Comparison of ENCODE assay signal across 8 cellular contexts in the genomic region with DNA sequence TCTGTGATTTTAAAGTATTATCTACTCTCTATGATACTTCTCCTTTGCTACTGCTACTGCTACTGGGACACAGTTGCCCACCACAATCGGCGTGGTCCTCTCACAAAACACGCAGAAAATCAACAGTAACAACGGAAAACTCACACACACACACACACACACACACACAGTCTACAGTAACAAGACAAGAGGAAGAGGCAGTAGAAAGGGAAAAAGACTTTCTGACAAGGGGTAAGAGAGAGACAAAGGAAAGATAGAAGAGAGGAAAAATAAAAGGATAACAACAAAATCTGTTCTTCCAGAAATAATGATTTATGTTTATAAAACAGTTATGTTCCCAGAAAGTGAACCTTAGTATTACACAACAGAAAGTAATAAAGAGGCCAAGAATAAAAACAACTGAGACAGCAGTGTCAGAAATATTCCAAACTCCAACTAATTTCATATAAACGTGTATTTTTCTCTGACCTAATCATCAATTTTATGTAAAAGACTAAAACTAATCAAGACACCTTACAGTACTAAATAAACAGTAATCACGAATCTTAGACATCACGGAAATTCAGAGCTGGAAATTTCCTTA. TPM values are rescaled to one million over a fixed set of nuclear protein-coding genes. Genes with fewer than 3 reads are reported as not detected.
A peak's percentile ranks its signal among the peaks of the same experiment; 100 is the strongest.
DNase-seq lines count a peak whose midpoint lies in the region; ATAC-seq and TF ChIP-seq lines count a peak whose summit lies in the region.

No MANE protein-coding gene starts in this region.

- DNase-seq in effector memory CD8-positive, alpha-beta T cell = no peak
- no peak for DNase-seq in H7
- DNase-seq in NCI-H2107 (lab: John Stamatoyannopoulos, UW) = no peak

- peaks cover 72% of the 10 kb centered on the region for H3K79me2 ChIP-seq in DOHH2 (ENCODE audit: control insufficient read depth, low read length)
- peaks cover 58% of the 10 kb centered on the region for H3K79me2 ChIP-seq in OCI-LY3 (ENCODE audit: low read length)

- no peaks in the 10 kb centered on the region for H3K9me2 ChIP-seq in DOHH2 (replicated peaks; ENCODE audit: control insufficient read depth, low read length)

- H3K9me3 ChIP-seq in DOHH2 (ENCODE audit: control insufficient read depth, insufficient read depth, low read length) (no peaks in the 10 kb centered on the region), OCI-LY3 (ENCODE audit: insufficient read depth, low read length) (no peaks in the 10 kb centered on the region), neutrophil (no peaks in the 10 kb centered on the region)

- H3K36me3 Mint-ChIP-seq in effector memory CD8-positive, alpha-beta T cell (ENCODE audit: insufficient read depth) = peaks cover 22% of the 10 kb centered on the region

- H3K4me2 ChIP-seq in DOHH2 (ENCODE audit: low read length) (peak overlapping the region; percentile 94), OCI-LY3 (ENCODE audit: low read length) (peak overlapping the region; percentile 96)

- no peak overlapping the region for H2AFZ ChIP-seq in OCI-LY3 (ENCODE audit: low read depth, low read length)

- peaks cover 24 to 38% of the 10 kb centered on the region in 2 donors for H3K4me1 Mint-ChIP-seq in effector memory CD8-positive, alpha-beta T cell (ENCODE audit: low read depth in 2 of 2)

- H3K27me3 ChIP-seq in DOHH2 (ENCODE audit: control insufficient read depth, low read length) (no peaks in the 10 kb centered on the region), OCI-LY3 (ENCODE audit: low read depth, low read length) (no peaks in the 10 kb centered on the region), neutrophil (no peaks in the 10 kb centered on the region), H7 (ENCODE audit: control insufficient read depth, insufficient read depth, low read length) (no peaks in the 10 kb centered on the region)

- H3K9ac ChIP-seq in OCI-LY3 (ENCODE audit: low read length) = no peak overlapping the region

- peaks cover 8% of the 10 kb centered on the region for H3F3A ChIP-seq in DOHH2 (ENCODE audit: control insufficient read depth, insufficient read depth)

- H3K36me3 ChIP-seq in DOHH2 (ENCODE audit: control insufficient read depth, low read length) (peaks cover 19% of the 10 kb centered on the region), OCI-LY3 (replicated peaks; ENCODE audit: low read depth, low read length) (no peaks in the 10 kb centered on the region), neutrophil (no peaks in the 10 kb centered on the region), H7 (replicated peaks; ENCODE audit: control insufficient read depth, insufficient read depth, low read length) (no peaks in the 10 kb centered on the region)

- H3K27ac ChIP-seq in DOHH2 (ENCODE audit: low read depth, low read length) (peak overlapping the region; percentile 42), OCI-LY3 (ENCODE audit: low read length) (no peak overlapping the region), neutrophil (peak overlapping the region; percentile 95)

- TF ChIP-seq CTCF in DOHH2 (IDR thresholded peaks at IDR 0.05; ENCODE audit: low read depth, low read length, poor library complexity, severe bottlenecking) (no peak), OCI-LY3 (IDR thresholded peaks at IDR 0.05; ENCODE audit: low read depth, low read length) (no peak), neutrophil (IDR thresholded peaks at IDR 0.05) (no peak)

- H4K20me1 ChIP-seq in DOHH2 (ENCODE audit: control insufficient read depth, insufficient read depth, low read depth, low read length) (peaks cover 7% of the 10 kb centered on the region), OCI-LY3 (ENCODE audit: insufficient read depth, low read length) (peaks cover 24% of the 10 kb centered on the region)

- no peaks in the 10 kb centered on the region for H3K27me3 Mint-ChIP-seq in effector memory CD8-positive, alpha-beta T cell

- H3K4me3 ChIP-seq in DOHH2 (ENCODE audit: low read length) (peak overlapping the region; percentile 85), OCI-LY3 (ENCODE audit: low read length) (peak overlapping the region; percentile 97; the same call in 1 of the 2 replicates), neutrophil (ENCODE audit: low read depth in 1 of 2, low read length in 1 of 2) (peak overlapping the region; percentile 89 to 90), H7 (ENCODE audit: insufficient read depth, low read depth, low read length) (no peak overlapping the region)

- H3K4me1 ChIP-seq in DOHH2 (ENCODE audit: control insufficient read depth, low read length) (peaks cover 38% of the 10 kb centered on the region), OCI-LY3 (ENCODE audit: low read length) (peaks cover 25% of the 10 kb centered on the region), neutrophil (ENCODE audit: control insufficient read depth in 1 of 2, insufficient read depth in 1 of 2, low read depth in 1 of 2, low read length in 1 of 2) (peaks cover 37 to 43% of the 10 kb centered on the region in 2 experiments)

- H3K4me3 Mint-ChIP-seq in effector memory CD8-positive, alpha-beta T cell = peak overlapping the region; percentile 79 to 86

- no peak for ATAC-seq in effector memory CD8-positive, alpha-beta T cell (replicated peaks)
- ATAC-seq in HG02763 (IDR thresholded peaks at IDR 0.05; ENCODE audit: unreplicated experiment) = no peak
- ATAC-seq in GM19455 (IDR thresholded peaks at IDR 0.05; ENCODE audit: unreplicated experiment) = no peak

- H3K9me3 Mint-ChIP-seq in effector memory CD8-positive, alpha-beta T cell = no peaks in the 10 kb centered on the region

- H3K27ac Mint-ChIP-seq in effector memory CD8-positive, alpha-beta T cell = peak overlapping the region; percentile 84 to 88

RNA-seq across cellular contexts. Expression of a gene that starts 2.9 kb away (rescaled TPM):
- total RNA-seq in H7 (2014; rRNA removed; shearing (Covaris generic)) = 23.6 and 30.7 TPM in 2 replicates
